21 cellular contexts compared by ENCODE assay signal in genomic region chr20:25355191-25355590, GRCh38. TPM values are rescaled to one million over a fixed set of nuclear protein-coding genes. Genes with fewer than 3 reads are reported as not detected.
DNase-seq lines count a peak whose midpoint lies in the region; ATAC-seq, FAIRE-seq and TF ChIP-seq lines count a peak whose summit lies in the region.
"Had no signal": no experiment of that assay in that cellular context is flagged by ENCODE, and none has a peak within 500 bp of the region (broad histone marks: within the 10 kb centered on the region; RNA-seq: fewer than 3 reads in every experiment).

No MANE protein-coding gene starts in this region.

- H3K4me3 Mint-ChIP-seq in activated naive CD8-positive, alpha-beta T cell treated with anti-CD3 and anti-CD28 coated beads for 36 hours: no peak overlapping the region
- no peak overlapping the region for H3K4me3 Mint-ChIP-seq in activated naive CD8-positive, alpha-beta T cell treated with anti-CD3 and anti-CD28 coated beads, Interleukin-2, amount 50 U/mL, for 24 hours
- H3K4me3 Mint-ChIP-seq in WTC11: no peak overlapping the region
- no peak overlapping the region for H3K4me3 Mint-ChIP-seq in type B pancreatic cell
- no peak overlapping the region for H3K4me3 Mint-ChIP-seq in activated CD8-positive, alpha-beta T cell treated with anti-CD3 and anti-CD28 coated beads, Interleukin-2, amount 10 ng/mL, durations not matched to agents 7 days and 5 days
- H3K4me3 Mint-ChIP-seq: activated CD8-positive, alpha-beta T cell treated with anti-CD3 and anti-CD28 coated beads for 36 hours; memory B cell; nephron had no signal

- H3K27ac ChIP-seq in HepG2 (ENCODE audit: extremely low read length, insufficient read depth, low read length): no peak overlapping the region
- H3K27ac ChIP-seq: right atrium auricular region, vagina had no signal

- peak overlapping the region; percentile 3 for H3K27ac Mint-ChIP-seq in activated naive CD8-positive, alpha-beta T cell treated with anti-CD3 and anti-CD28 coated beads for 36 hours
- no peak overlapping the region for H3K27ac Mint-ChIP-seq in activated naive CD8-positive, alpha-beta T cell treated with anti-CD3 and anti-CD28 coated beads, Interleukin-2, amount 50 U/mL, for 24 hours
- H3K27ac Mint-ChIP-seq in WTC11 (peak overlapping the region; percentile 98), type B pancreatic cell (peak overlapping the region; percentile 2)
- no peak overlapping the region for H3K27ac Mint-ChIP-seq in activated CD8-positive, alpha-beta T cell treated with anti-CD3 and anti-CD28 coated beads, Interleukin-2, amount 10 ng/mL, durations not matched to agents 7 days and 5 days
- H3K27ac Mint-ChIP-seq: activated CD8-positive, alpha-beta T cell treated with anti-CD3 and anti-CD28 coated beads for 36 hours; memory B cell had no signal

- H4K20me1 ChIP-seq in HepG2 (ENCODE audit: insufficient read depth, low read length): no peaks in the 10 kb centered on the region

- peaks cover 6% of the 10 kb centered on the region for H3K36me3 Mint-ChIP-seq in activated naive CD8-positive, alpha-beta T cell treated with anti-CD3 and anti-CD28 coated beads for 36 hours
- no peaks in the 10 kb centered on the region for H3K36me3 Mint-ChIP-seq in activated naive CD8-positive, alpha-beta T cell treated with anti-CD3 and anti-CD28 coated beads, Interleukin-2, amount 50 U/mL, for 24 hours (ENCODE audit: low read depth)
- H3K36me3 Mint-ChIP-seq in WTC11 (peaks cover 4% of the 10 kb centered on the region; the same call in 1 of the 2 replicates), type B pancreatic cell (peaks cover 3% of the 10 kb centered on the region)
- H3K36me3 Mint-ChIP-seq in activated CD8-positive, alpha-beta T cell treated with anti-CD3 and anti-CD28 coated beads, Interleukin-2, amount 10 ng/mL, durations not matched to agents 7 days and 5 days (ENCODE audit: low read depth): peaks cover 9% of the 10 kb centered on the region

- FAIRE-seq in HepG2 (lab: Jason Lieb, UNC): no peak
- FAIRE-seq: colon, RCC 7860 had no signal

- WGBS in HepG2 (ENCODE audit: low lambda C conversion rate): 60% methylated on average over 3 of the region's 3 CpGs

- no TSS peak for BruUV-seq in HepG2 (replicated peaks; lab: Mats Ljungman, UMichigan)

- intact Hi-C loops in HepG2 (cut with micrococcal nuclease; ENCODE audit: unreplicated experiment): no loop called here

- TF ChIP-seq RAD21 in HepG2 (CRISPR knock-in tag; IDR thresholded peaks at IDR 0.05): no peak

- no peak for DNase-seq in activated naive CD8-positive, alpha-beta T cell treated with anti-CD3 and anti-CD28 coated beads for 36 hours
- DNase-seq in activated naive CD8-positive, alpha-beta T cell treated with anti-CD3 and anti-CD28 coated beads, Interleukin-2, amount 50 U/mL, for 24 hours: no peak
- no peak for DNase-seq in WTC11 (ENCODE audit: low spot score)
- no peak for DNase-seq in HepG2 (ENCODE audit: low spot score)
- DNase-seq in type B pancreatic cell (ENCODE audit: extremely low spot score, unreplicated experiment): no peak
- DNase-seq in activated CD8-positive, alpha-beta T cell treated with anti-CD3 and anti-CD28 coated beads, Interleukin-2, amount 10 ng/mL, durations not matched to agents 7 days and 5 days: no peak
- DNase-seq in NCI-H1105 treated with DMSO at 0.1 percent for 48 hours (lab: John Stamatoyannopoulos, UW): no peak
- DNase-seq in DMS153 (lab: John Stamatoyannopoulos, UW): no peak
- DNase-seq: ACHN; activated CD8-positive, alpha-beta T cell treated with anti-CD3 and anti-CD28 coated beads for 36 hours; activated effector memory CD4-positive, alpha-beta T cell treated with Interleukin-2 at 50 U/mL for 16 hours; COR-L47; NCI-H524 treated with DMSO at 0.1 percent for 48 hours; stomach had no signal

- TF ChIP-seq EP300 in HepG2 (IDR thresholded peaks at IDR 0.05; ENCODE audit: low read depth in 2 of 2, low read length in 2 of 2) (no peak), HepG2 (CRISPR knock-in tag; IDR thresholded peaks at IDR 0.05; ENCODE audit: borderline replicate concordance) (no peak)

- H3K4me2 ChIP-seq in HepG2 (ENCODE audit: low read depth, low read length): no peak overlapping the region

- no peak overlapping the region for H3K9ac ChIP-seq in HepG2 (ENCODE audit: insufficient read depth, low read depth, low read length)

- peaks cover 22% of the 10 kb centered on the region for H3K4me1 Mint-ChIP-seq in activated naive CD8-positive, alpha-beta T cell treated with anti-CD3 and anti-CD28 coated beads for 36 hours
- peaks cover 20% of the 10 kb centered on the region for H3K4me1 Mint-ChIP-seq in activated naive CD8-positive, alpha-beta T cell treated with anti-CD3 and anti-CD28 coated beads, Interleukin-2, amount 50 U/mL, for 24 hours
- peaks cover 76% of the 10 kb centered on the region for H3K4me1 Mint-ChIP-seq in WTC11
- H3K4me1 Mint-ChIP-seq in type B pancreatic cell (ENCODE audit: unreplicated experiment): peaks cover 22% of the 10 kb centered on the region
- H3K4me1 Mint-ChIP-seq in activated CD8-positive, alpha-beta T cell treated with anti-CD3 and anti-CD28 coated beads, Interleukin-2, amount 10 ng/mL, durations not matched to agents 7 days and 5 days (ENCODE audit: low read depth): peaks cover 21% of the 10 kb centered on the region

- in situ Hi-C loops in HepG2 (cut with HindIII; ENCODE audit: extremely low pct_ligation_motif_present, low pct_unique_long_range_greater_than_20kb): no loop called here

- H3K9me3 ChIP-seq in HepG2 (ENCODE audit: low read length): no peaks in the 10 kb centered on the region
- H3K9me3 ChIP-seq: HAP-1, right atrium auricular region, stomach, vagina had no signal

- peaks cover 25% of the 10 kb centered on the region for H3K79me2 ChIP-seq in HepG2 (ENCODE audit: insufficient read depth, low read length)

- TF ChIP-seq POLR2A in HepG2 (IDR thresholded peaks at IDR 0.05; ENCODE audit: insufficient read depth in 1 of 2, low read depth in 2 of 2, low read length in 2 of 2): no peak

- H3K27me3 Mint-ChIP-seq in activated naive CD8-positive, alpha-beta T cell treated with anti-CD3 and anti-CD28 coated beads for 36 hours: no peaks in the 10 kb centered on the region
- no peaks in the 10 kb centered on the region for H3K27me3 Mint-ChIP-seq in activated naive CD8-positive, alpha-beta T cell treated with anti-CD3 and anti-CD28 coated beads, Interleukin-2, amount 50 U/mL, for 24 hours
- H3K27me3 Mint-ChIP-seq in WTC11 (ENCODE audit: low read depth) (no peaks in the 10 kb centered on the region), type B pancreatic cell (no peaks in the 10 kb centered on the region)
- no peaks in the 10 kb centered on the region for H3K27me3 Mint-ChIP-seq in activated CD8-positive, alpha-beta T cell treated with anti-CD3 and anti-CD28 coated beads, Interleukin-2, amount 10 ng/mL, durations not matched to agents 7 days and 5 days (ENCODE audit: low read depth)
- H3K27me3 Mint-ChIP-seq: activated CD8-positive, alpha-beta T cell treated with anti-CD3 and anti-CD28 coated beads for 36 hours; memory B cell had no signal

- H3K27me3 ChIP-seq in HepG2 (ENCODE audit: control insufficient read depth in 1 of 2, insufficient read depth in 2 of 2, low read length in 2 of 2): no peaks in the 10 kb centered on the region
- H3K27me3 ChIP-seq: right atrium auricular region, stomach, vagina had no signal

- H2AFZ ChIP-seq in HepG2 (ENCODE audit: low read length): no peak overlapping the region

- CTCF ChIA-PET in WTC11 (lab: Charles Lee): interaction anchor here (1.5 to 2.5 kb wide), 2 partner anchors 19 to 44 kb away, joined by 5 to 12 read pairs; no protein-coding TSS in a partner anchor
- CTCF ChIA-PET in HepG2 (lab: Yijun Ruan, JAX; ENCODE audit: low intra/inter-chr PET ratio, low total read pairs): no interaction called here
- CTCF ChIA-PET in activated CD8-positive, alpha-beta T cell treated with anti-CD3 and anti-CD28 coated beads, Interleukin-2, amount 10 ng/mL, durations not matched to agents 7 days and 5 days (lab: Charles Lee): interaction anchor here (1.1 kb wide), 1 partner anchor 8 kb away, joined by 3 read pairs; no protein-coding TSS in a partner anchor

- H3K4me3 ChIP-seq in HepG2 (replicated peaks in 1 of 3; ENCODE audit: insufficient read depth in 1 of 3, low read depth in 2 of 3, low read length in 3 of 3): no peak overlapping the region
- H3K4me3 ChIP-seq: HAP-1, right atrium auricular region, stomach, vagina had no signal

- no peak for ATAC-seq in activated naive CD8-positive, alpha-beta T cell treated with anti-CD3 and anti-CD28 coated beads, Interleukin-2, amount 50 U/mL, for 24 hours
- no peak for ATAC-seq in WTC11
- ATAC-seq in HepG2: no peak
- no peak for ATAC-seq in activated CD8-positive, alpha-beta T cell treated with anti-CD3 and anti-CD28 coated beads, Interleukin-2, amount 10 ng/mL, durations not matched to agents 7 days and 5 days
- ATAC-seq: activated CD8-positive, alpha-beta T cell treated with anti-CD3 and anti-CD28 coated beads for 36 hours had no signal

- no peaks in the 10 kb centered on the region for H3K9me3 Mint-ChIP-seq in activated naive CD8-positive, alpha-beta T cell treated with anti-CD3 and anti-CD28 coated beads for 36 hours
- H3K9me3 Mint-ChIP-seq in activated naive CD8-positive, alpha-beta T cell treated with anti-CD3 and anti-CD28 coated beads, Interleukin-2, amount 50 U/mL, for 24 hours: no peaks in the 10 kb centered on the region
- H3K9me3 Mint-ChIP-seq in WTC11 (no peaks in the 10 kb centered on the region), type B pancreatic cell (no peaks in the 10 kb centered on the region)
- no peaks in the 10 kb centered on the region for H3K9me3 Mint-ChIP-seq in activated CD8-positive, alpha-beta T cell treated with anti-CD3 and anti-CD28 coated beads, Interleukin-2, amount 10 ng/mL, durations not matched to agents 7 days and 5 days (ENCODE audit: insufficient read depth)
- H3K9me3 Mint-ChIP-seq: nephron had no signal

- H3K4me1 ChIP-seq in HepG2 (ENCODE audit: insufficient read depth, low read length): peaks cover 8% of the 10 kb centered on the region; the same call in 1 of the 2 replicates

- POLR2A ChIA-PET in WTC11 (lab: Charles Lee) (interaction anchor here (0.7 kb wide), 1 partner anchor 134 kb away, joined by 3 read pairs; no protein-coding TSS in a partner anchor), HepG2 (lab: Yijun Ruan, JAX) (interaction anchor here (0.9 to 1.0 kb wide), 2 partner anchors 23 to 36 kb away, joined by 3 read pairs; partner anchors contain the start of gene ABHD12)
- POLR2A ChIA-PET in activated CD8-positive, alpha-beta T cell treated with anti-CD3 and anti-CD28 coated beads, Interleukin-2, amount 10 ng/mL, durations not matched to agents 7 days and 5 days (lab: Charles Lee): no interaction called here

- TF ChIP-seq CTCF in WTC11 (IDR thresholded peaks at IDR 0.05) (no peak), HepG2 (CRISPR knock-in tag; IDR thresholded peaks at IDR 0.05) (no peak), type B pancreatic cell (conservative IDR thresholded peaks at IDR 0.05) (no peak)

- no peaks in the 10 kb centered on the region; a peak in 1 of 5 replicates for H3K36me3 ChIP-seq in HepG2 (replicated peaks in 1 of 2; ENCODE audit: control insufficient read depth in 1 of 2, insufficient read depth in 2 of 2, low read length in 2 of 2)
- H3K36me3 ChIP-seq: HAP-1, right atrium auricular region, stomach, vagina had no signal

RNA-seq across cellular contexts. Expression of gene ABHD12, which starts 35.4 kb away (rescaled TPM):
- total RNA-seq in activated naive CD8-positive, alpha-beta T cell treated with anti-CD3 and anti-CD28 coated beads for 36 hours: 10 to 100 TPM; 18.1 to 18.4 TPM
- 63.1 to 68.7 TPM (median 68.2 TPM) in 3 replicates for total RNA-seq in WTC11 (2021)
- 43.1 and 72.1 TPM in 2 replicates for total RNA-seq in HepG2 (2016; rRNA removed; fragmentation: Illumina TruSeq; extraction: Trizol)
- 73.1 and 89.7 TPM in 2 replicates for total RNA-seq in HepG2 (2016; cell fraction: cytosol; rRNA removed; fragmentation: Illumina TruSeq; extraction: Trizol; ENCODE audit: low read depth)
- 38.1 and 70.5 TPM in 2 replicates for total RNA-seq in HepG2 (2016; cell fraction: insoluble cytoplasmic fraction; rRNA removed; fragmentation: Illumina TruSeq; extraction: Trizol)
- 99.5 and 113 TPM in 2 replicates for total RNA-seq in HepG2 (2016; cell fraction: membrane; rRNA removed; fragmentation: Illumina TruSeq; extraction: Trizol)
- total RNA-seq in HepG2 (2016; cell fraction: nucleus; rRNA removed; fragmentation: Illumina TruSeq; extraction: Trizol): 57.0 and 61.3 TPM in 2 replicates
- polyA plus RNA-seq in HepG2 (2011; rRNA removed): 23.5 and 28.9 TPM in 2 replicates
- 29.9 and 33.0 TPM in 2 replicates for polyA plus RNA-seq in HepG2 (2011; cell fraction: cytosol; rRNA removed)
- polyA plus RNA-seq in HepG2 (2011; cell fraction: nucleus; rRNA removed): 27.9 TPM in 2 replicates
- polyA plus RNA-seq in HepG2 (2012): 51.1 and 71.7 TPM in 2 replicates
- polyA plus RNA-seq in HepG2 (2016; cell fraction: cytosol; fragmentation: Illumina TruSeq; extraction: Trizol; ENCODE audit: low read depth): 72.8 and 82.5 TPM in 2 replicates
- polyA plus RNA-seq in HepG2 (2016; cell fraction: insoluble cytoplasmic fraction; fragmentation: Illumina TruSeq; extraction: Trizol; ENCODE audit: low read depth): 45.4 and 52.7 TPM in 2 replicates
- polyA plus RNA-seq in HepG2 (2016; cell fraction: membrane; fragmentation: Illumina TruSeq; extraction: Trizol; ENCODE audit: low read depth): 96.3 and 99.8 TPM in 2 replicates
- 89.1 and 91.9 TPM in 2 replicates for polyA plus RNA-seq in HepG2 (2016; cell fraction: nucleus; fragmentation: Illumina TruSeq; extraction: Trizol; ENCODE audit: insufficient read depth, low read depth)
- polyA minus RNA-seq in HepG2 (2011; rRNA and poly(A)+ RNA removed; ENCODE audit: low replicate concordance): 28.9 and 42.1 TPM in 2 replicates
- 18.7 and 23.4 TPM in 2 replicates for polyA minus RNA-seq in HepG2 (2011; cell fraction: cytosol; rRNA and poly(A)+ RNA removed)
- 40.6 and 42.5 TPM in 2 replicates for polyA minus RNA-seq in HepG2 (2011; cell fraction: nucleus; rRNA and poly(A)+ RNA removed)
- total RNA-seq in type B pancreatic cell (ENCODE audit: low replicate concordance): 68.9 and 94.5 TPM in 2 replicates
- total RNA-seq in activated CD8-positive, alpha-beta T cell treated with anti-CD3 and anti-CD28 coated beads, Interleukin-2, amount 10 ng/mL, durations not matched to agents 7 days and 5 days: 10 to 100 TPM; 28.7 to 31.1 TPM

RNA-seq across cellular contexts. Expression of gene GINS1, which starts 52.3 kb away (rescaled TPM):
- total RNA-seq in activated naive CD8-positive, alpha-beta T cell treated with anti-CD3 and anti-CD28 coated beads for 36 hours: 10 to 100 TPM; 33.9 to 34.1 TPM
- total RNA-seq in WTC11 (2021) (69.8 to 71.6 TPM (median 70.4 TPM) in 3 replicates), HepG2 (2016; rRNA removed; fragmentation: Illumina TruSeq; extraction: Trizol) (59.9 and 74.6 TPM in 2 replicates), type B pancreatic cell (ENCODE audit: low replicate concordance) (13.7 and 30.2 TPM in 2 replicates)
- 12.1 and 13.7 TPM in 2 replicates for total RNA-seq in HepG2 (2016; cell fraction: cytosol; rRNA removed; fragmentation: Illumina TruSeq; extraction: Trizol; ENCODE audit: low read depth)
- 62.2 and 82.5 TPM in 2 replicates for total RNA-seq in HepG2 (2016; cell fraction: insoluble cytoplasmic fraction; rRNA removed; fragmentation: Illumina TruSeq; extraction: Trizol)
- 27.4 and 32.8 TPM in 2 replicates for total RNA-seq in HepG2 (2016; cell fraction: membrane; rRNA removed; fragmentation: Illumina TruSeq; extraction: Trizol)
- total RNA-seq in HepG2 (2016; cell fraction: nucleus; rRNA removed; fragmentation: Illumina TruSeq; extraction: Trizol): 30.1 and 33.0 TPM in 2 replicates
- 10.3 and 14.6 TPM in 2 replicates for polyA plus RNA-seq in HepG2 (2011; rRNA removed)
- polyA plus RNA-seq in HepG2 (2011; cell fraction: cytosol; rRNA removed): 8.1 and 9.7 TPM in 2 replicates
- polyA plus RNA-seq in HepG2 (2011; cell fraction: nucleus; rRNA removed): 5.7 and 6.6 TPM in 2 replicates
- 6.6 and 15.3 TPM in 2 replicates for polyA plus RNA-seq in HepG2 (2012)
- polyA plus RNA-seq in HepG2 (2016; cell fraction: cytosol; fragmentation: Illumina TruSeq; extraction: Trizol; ENCODE audit: low read depth): 3.4 and 3.7 TPM in 2 replicates
- polyA plus RNA-seq in HepG2 (2016; cell fraction: insoluble cytoplasmic fraction; fragmentation: Illumina TruSeq; extraction: Trizol; ENCODE audit: low read depth): 62.2 and 68.3 TPM in 2 replicates
- 11.0 and 11.7 TPM in 2 replicates for polyA plus RNA-seq in HepG2 (2016; cell fraction: membrane; fragmentation: Illumina TruSeq; extraction: Trizol; ENCODE audit: low read depth)
- polyA plus RNA-seq in HepG2 (2016; cell fraction: nucleus; fragmentation: Illumina TruSeq; extraction: Trizol; ENCODE audit: insufficient read depth, low read depth): 50.8 and 54.7 TPM in 2 replicates
- 9.2 and 15.1 TPM in 2 replicates for polyA minus RNA-seq in HepG2 (2011; rRNA and poly(A)+ RNA removed; ENCODE audit: low replicate concordance)
- 8.7 and 11.2 TPM in 2 replicates for polyA minus RNA-seq in HepG2 (2011; cell fraction: cytosol; rRNA and poly(A)+ RNA removed)
- polyA minus RNA-seq in HepG2 (2011; cell fraction: nucleus; rRNA and poly(A)+ RNA removed): 8.8 and 9.4 TPM in 2 replicates
- 10 to 100 TPM; 40.8 to 41.6 TPM for total RNA-seq in activated CD8-positive, alpha-beta T cell treated with anti-CD3 and anti-CD28 coated beads, Interleukin-2, amount 10 ng/mL, durations not matched to agents 7 days and 5 days

Comparison
In these comparisons a context has a peak if more than half of its experiments do, and no peak if none do; other contexts are left out.
1. H3K27ac Mint-ChIP-seq: peak in activated naive CD8-positive, alpha-beta T cell treated with anti-CD3 and anti-CD28 coated beads for 36 hours (single experiment), WTC11 (single experiment) and type B pancreatic cell (single experiment); none in activated naive CD8-positive, alpha-beta T cell treated with anti-CD3 and anti-CD28 coated beads, Interleukin-2, amount 50 U/mL, for 24 hours (single experiment) and activated CD8-positive, alpha-beta T cell treated with anti-CD3 and anti-CD28 coated beads, Interleukin-2, amount 10 ng/mL, durations not matched to agents 7 days and 5 days (single experiment).